In the genomic region with DNA sequence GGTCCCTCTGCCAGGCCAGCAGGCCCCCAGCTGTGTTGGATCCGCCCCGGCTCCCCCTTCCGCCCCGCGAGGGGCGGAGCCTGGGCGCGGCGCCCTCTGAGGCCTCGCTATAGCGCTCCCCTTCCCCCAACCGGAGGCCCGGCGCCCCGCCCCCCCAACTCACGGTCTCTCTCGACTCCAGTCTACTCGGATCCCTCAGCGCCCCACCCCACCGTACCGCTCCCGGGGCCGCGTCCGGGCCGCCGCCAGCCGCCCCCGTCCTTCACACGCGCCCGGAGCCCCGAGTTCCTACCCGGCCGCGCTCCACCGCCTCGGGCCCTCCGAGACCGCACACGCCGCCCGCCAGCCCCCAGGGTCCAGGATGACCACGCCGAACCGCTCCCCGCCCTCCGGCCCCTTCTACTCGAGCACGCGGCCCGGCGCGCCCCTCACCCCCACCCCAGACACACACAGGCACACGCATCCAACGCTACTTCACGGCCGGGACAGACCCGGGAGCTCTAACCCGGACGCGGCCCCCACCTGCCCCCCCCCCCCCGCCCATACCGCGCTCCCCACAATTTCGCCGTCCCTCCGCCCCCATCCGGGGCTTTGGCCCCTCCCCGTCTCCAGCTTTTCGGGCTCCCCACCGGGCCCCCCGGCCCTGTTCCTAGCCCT, we compare ENCODE assay signal across 8 cellular contexts. TPM values are rescaled to one million over a fixed set of nuclear protein-coding genes. Genes with fewer than 3 reads are reported as not detected.
A peak's percentile ranks its signal among the peaks of the same experiment; 100 is the strongest.
DNase-seq lines count a peak whose midpoint lies in the region; ATAC-seq lines count a peak whose summit lies in the region.

No MANE protein-coding gene starts in this region.

- peak overlapping the region in 1 of 2 experiments; percentile 53 for H3K23ac ChIP-seq in mesenchymal stem cell (ENCODE audit: low read length in 2 of 2)

- H3K27ac Mint-ChIP-seq in activated CD8-positive, alpha-beta T cell treated with anti-CD3 and anti-CD28 coated beads, Interleukin-2, amount 10 ng/mL, durations not matched to agents 7 days and 5 days = peak overlapping the region; percentile 91

- peak overlapping the region; percentile 94 for H4K91ac ChIP-seq in mesenchymal stem cell (ENCODE audit: low read length)

- H4K8ac ChIP-seq in mesenchymal stem cell (ENCODE audit: low read length) = peak overlapping the region; percentile 85

- H2BK5ac ChIP-seq in mesenchymal stem cell (ENCODE audit: low read depth, low read length, poor library complexity, severe bottlenecking) = peak overlapping the region; percentile 91

- POLR2A ChIA-PET in activated CD8-positive, alpha-beta T cell treated with anti-CD3 and anti-CD28 coated beads, Interleukin-2, amount 10 ng/mL, durations not matched to agents 7 days and 5 days (lab: Charles Lee) = interaction anchor here (0.6 to 4.7 kb wide), 8 partner anchors 16 to 450 kb away, joined by 3 to 35 read pairs (median 3); a partner anchor contains a TSS

- peaks cover 67% of the 10 kb centered on the region for H3K4me1 Mint-ChIP-seq in activated CD8-positive, alpha-beta T cell treated with anti-CD3 and anti-CD28 coated beads, Interleukin-2, amount 10 ng/mL, durations not matched to agents 7 days and 5 days (ENCODE audit: low read depth)

- H3K27ac ChIP-seq in mesenchymal stem cell (ENCODE audit: low read length, poor library complexity, severe bottlenecking) = peak overlapping the region; percentile 88

- peak; percentile 57 for DNase-seq in NCI-H1436 (lab: John Stamatoyannopoulos, UW)
- DNase-seq in NCI-H1436 treated with DMSO at 0.1 percent for 48 hours (lab: John Stamatoyannopoulos, UW) = no peak
- DNase-seq in NCI-H2227 (lab: John Stamatoyannopoulos, UW; ENCODE audit: unreplicated experiment) = peak; percentile 75
- DNase-seq in activated CD8-positive, alpha-beta T cell treated with anti-CD3 and anti-CD28 coated beads, Interleukin-2, amount 10 ng/mL, durations not matched to agents 7 days and 5 days = peak; percentile 90
- peak; percentile 76 for DNase-seq in effector CD8-positive, alpha-beta T cell (lab: John Stamatoyannopoulos, UW)
- peak; percentile 70 for DNase-seq in mesenchymal stem cell
- DNase-seq in stimulated activated CD8-positive, alpha-beta memory T cell treated with anti-CD3 and anti-CD28 coated beads, Interleukin-15, amount 100 ng/mL, for 1 hour (ENCODE audit: low read depth) = peak; percentile 70

- peaks cover 34 to 44% of the 10 kb centered on the region in 2 experiments for H3K36me3 ChIP-seq in mesenchymal stem cell (ENCODE audit: control insufficient read depth in 1 of 2, insufficient read depth in 2 of 2, low read depth in 1 of 2, low read length in 2 of 2)

- WGBS in mesenchymal stem cell = under 1% methylated on average over 53 of the region's 73 CpGs

- H3K18ac ChIP-seq in mesenchymal stem cell (ENCODE audit: low read depth in 1 of 2, low read length in 2 of 2) = peak overlapping the region; percentile 81 to 99

- H3K36me3 Mint-ChIP-seq in activated CD8-positive, alpha-beta T cell treated with anti-CD3 and anti-CD28 coated beads, Interleukin-2, amount 10 ng/mL, durations not matched to agents 7 days and 5 days (ENCODE audit: low read depth) = peaks cover 58% of the 10 kb centered on the region

- peaks cover 6% of the 10 kb centered on the region for H3K79me1 ChIP-seq in mesenchymal stem cell (replicated peaks; ENCODE audit: low read length, poor library complexity, severe bottlenecking)

- H3K4me2 ChIP-seq in mesenchymal stem cell (ENCODE audit: low read length, poor library complexity, severe bottlenecking) = peak overlapping the region; percentile 56

- peak overlapping the region; percentile 33 for H2BK15ac ChIP-seq in mesenchymal stem cell (ENCODE audit: low read depth, poor library complexity, severe bottlenecking)

- peak; percentile 28 for ATAC-seq in activated CD8-positive, alpha-beta T cell treated with anti-CD3 and anti-CD28 coated beads, Interleukin-2, amount 10 ng/mL, durations not matched to agents 7 days and 5 days
- ATAC-seq in HG02678 (IDR thresholded peaks at IDR 0.05; ENCODE audit: unreplicated experiment) = no peak

- no peak overlapping the region for H2BK12ac ChIP-seq in mesenchymal stem cell (ENCODE audit: low read length in 2 of 2)

- H3K27me3 ChIP-seq in mesenchymal stem cell (ENCODE audit: control insufficient read depth in 1 of 2, insufficient read depth in 1 of 2, low read length in 2 of 2) = no peaks in the 10 kb centered on the region

- no peaks in the 10 kb centered on the region for H3K9me3 Mint-ChIP-seq in activated CD8-positive, alpha-beta T cell treated with anti-CD3 and anti-CD28 coated beads, Interleukin-2, amount 10 ng/mL, durations not matched to agents 7 days and 5 days (ENCODE audit: insufficient read depth)

- no peak overlapping the region for H2AFZ ChIP-seq in mesenchymal stem cell (ENCODE audit: low read depth, low read length)

- no peak overlapping the region for H2AK5ac ChIP-seq in mesenchymal stem cell (ENCODE audit: low read length, severe bottlenecking)

- peak overlapping the region; percentile 95 to 96 for H3K4me3 ChIP-seq in mesenchymal stem cell (ENCODE audit: insufficient read depth in 1 of 2, low read depth in 1 of 2, low read length in 2 of 2)

- peaks cover 35% of the 10 kb centered on the region for H3K4me1 ChIP-seq in mesenchymal stem cell (ENCODE audit: control insufficient read depth, insufficient read depth, low read depth, low read length)

- CTCF ChIA-PET in activated CD8-positive, alpha-beta T cell treated with anti-CD3 and anti-CD28 coated beads, Interleukin-2, amount 10 ng/mL, durations not matched to agents 7 days and 5 days (lab: Charles Lee) = interaction anchor here (0.8 to 3.3 kb wide), 7 partner anchors 16 to 323 kb away, joined by 3 to 24 read pairs (median 3); no protein-coding TSS in a partner anchor

- no peaks in the 10 kb centered on the region for H3K9me3 ChIP-seq in mesenchymal stem cell (ENCODE audit: control insufficient read depth, low read length)

- H3K27me3 Mint-ChIP-seq in activated CD8-positive, alpha-beta T cell treated with anti-CD3 and anti-CD28 coated beads, Interleukin-2, amount 10 ng/mL, durations not matched to agents 7 days and 5 days (ENCODE audit: low read depth) = no peaks in the 10 kb centered on the region

- peak overlapping the region; percentile 85 to 99 for H3K4ac ChIP-seq in mesenchymal stem cell (ENCODE audit: low read depth in 1 of 2, low read length in 2 of 2)

- H2BK120ac ChIP-seq in mesenchymal stem cell (ENCODE audit: low read depth, low read length) = peak overlapping the region; percentile 99

- peak overlapping the region; percentile 98 for H3K4me3 Mint-ChIP-seq in activated CD8-positive, alpha-beta T cell treated with anti-CD3 and anti-CD28 coated beads, Interleukin-2, amount 10 ng/mL, durations not matched to agents 7 days and 5 days

- peak overlapping the region in 1 of 2 experiments; percentile 81 for H3K14ac ChIP-seq in mesenchymal stem cell (ENCODE audit: low read length in 2 of 2)

- H3K9ac ChIP-seq in mesenchymal stem cell (ENCODE audit: low read length) = peak overlapping the region; percentile 99

RNA-seq across cellular contexts. Expression of a gene that starts 1.4 kb away (rescaled TPM):
- total RNA-seq in activated CD8-positive, alpha-beta T cell treated with anti-CD3 and anti-CD28 coated beads, Interleukin-2, amount 10 ng/mL, durations not matched to agents 7 days and 5 days = 10 to 100 TPM; 53.6 to 57.9 TPM
- 117 TPM for polyA plus RNA-seq in mesenchymal stem cell (2013, experiment 1 of 2)
- polyA plus RNA-seq in mesenchymal stem cell (2013, experiment 2 of 2) = 119 TPM

RNA-seq across cellular contexts. Expression of a gene that starts 3.6 kb away (rescaled TPM):
- total RNA-seq in activated CD8-positive, alpha-beta T cell treated with anti-CD3 and anti-CD28 coated beads, Interleukin-2, amount 10 ng/mL, durations not matched to agents 7 days and 5 days = 10 to 100 TPM; 52.4 to 56.6 TPM
- 40.7 TPM for polyA plus RNA-seq in mesenchymal stem cell (2013, experiment 1 of 2)
- polyA plus RNA-seq in mesenchymal stem cell (2013, experiment 2 of 2) = 39.7 TPM

RNA-seq across cellular contexts. Expression of a gene that starts 4.4 kb away (rescaled TPM):
- 100 to 1,000 TPM; 203 to 227 TPM for total RNA-seq in activated CD8-positive, alpha-beta T cell treated with anti-CD3 and anti-CD28 coated beads, Interleukin-2, amount 10 ng/mL, durations not matched to agents 7 days and 5 days
- polyA plus RNA-seq in mesenchymal stem cell (2013, experiment 1 of 2) = 1,180 TPM
- polyA plus RNA-seq in mesenchymal stem cell (2013, experiment 2 of 2) = 1,203 TPM

RNA-seq across cellular contexts. Expression of a gene that starts 13.6 kb away (rescaled TPM):
- total RNA-seq in activated CD8-positive, alpha-beta T cell treated with anti-CD3 and anti-CD28 coated beads, Interleukin-2, amount 10 ng/mL, durations not matched to agents 7 days and 5 days = 100 to 1,000 TPM; 171 to 186 TPM
- 136 TPM for polyA plus RNA-seq in mesenchymal stem cell (2013, experiment 1 of 2)
- 141 TPM for polyA plus RNA-seq in mesenchymal stem cell (2013, experiment 2 of 2)

RNA-seq across cellular contexts. Expression of a gene that starts 14.1 kb away (rescaled TPM):
- 10 to 100 TPM; 63.5 to 66.1 TPM for total RNA-seq in activated CD8-positive, alpha-beta T cell treated with anti-CD3 and anti-CD28 coated beads, Interleukin-2, amount 10 ng/mL, durations not matched to agents 7 days and 5 days
- 36.8 TPM for polyA plus RNA-seq in mesenchymal stem cell (2013, experiment 1 of 2)
- polyA plus RNA-seq in mesenchymal stem cell (2013, experiment 2 of 2) = 39.0 TPM
